In the genomic region with DNA sequence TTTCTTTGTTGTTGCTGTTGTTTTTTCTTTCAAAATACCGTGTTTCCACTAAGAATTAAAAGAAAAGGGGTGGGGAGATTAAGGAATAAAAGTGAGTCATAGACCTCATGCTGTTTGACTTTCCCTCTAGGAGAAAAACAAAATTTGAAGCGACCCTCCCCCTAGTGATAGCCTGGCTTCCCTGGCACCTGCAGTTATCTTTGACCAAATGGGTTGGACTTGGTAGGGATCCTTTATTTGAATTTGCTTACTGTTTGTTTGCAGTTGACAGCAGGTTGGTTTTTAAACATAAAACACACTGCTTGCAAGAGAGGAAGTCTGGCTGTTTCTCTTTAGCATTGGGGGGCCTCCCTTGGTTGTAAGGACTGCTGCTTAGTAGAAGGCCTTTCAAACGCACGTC, we compare ENCODE assay signal across 20 cellular contexts. TPM values are rescaled to one million over a fixed set of nuclear protein-coding genes. Genes with fewer than 3 reads are reported as not detected.
"Had no signal": no experiment of that assay in that cellular context is flagged by ENCODE, and none has a peak within 500 bp of the region (broad histone marks: within the 10 kb centered on the region; RNA-seq: fewer than 3 reads in every experiment).

No MANE protein-coding gene starts in this region.

- H3K9me3 ChIP-seq: gastrocnemius medialis, heart left ventricle, mucosa of descending colon, right atrium auricular region, tibial artery, uterus had no signal

- ATAC-seq: effector memory CD8-positive, alpha-beta T cell; gastrocnemius medialis; heart left ventricle; left lobe of liver; mucosa of descending colon; naive thymus-derived CD4-positive, alpha-beta T cell; stimulated activated naive B cell treated with anti-CD40 and anti-IgM and Interleukin-4, amounts not matched to agents 10 μg/mL and 1 μg/mL and 100 μg/mL, for 72 hours had no signal

- H3K27ac ChIP-seq: gastrocnemius medialis, heart left ventricle, right atrium auricular region, skin epidermis, tibial artery, uterus had no signal

- H3K36me3 ChIP-seq: gastrocnemius medialis, heart left ventricle, right atrium auricular region, tibial artery, uterus had no signal

- DNase-seq: activated CD4-positive, alpha-beta T cell treated with anti-CD3 and anti-CD28 coated beads, Interleukin-2, amount 10 ng/mL, durations not matched to agents 7 days and 5 days; activated CD8-positive, alpha-beta memory T cell treated with anti-CD3 and anti-CD28 coated beads for 24 hours; activated naive CD8-positive, alpha-beta T cell treated with anti-CD3 and anti-CD28 coated beads, Interleukin-2, amount 10 ng/mL, durations not matched to agents 7 days and 5 days; cerebellar nuclear complex; effector memory CD8-positive, alpha-beta T cell; gastrocnemius medialis; heart left ventricle; mucosa of descending colon; naive thymus-derived CD4-positive, alpha-beta T cell; posterior cingulate gyrus; stimulated activated CD4-positive, alpha-beta T cell treated with anti-CD3 and anti-CD28 coated beads, Interleukin-15, amount 100 ng/mL, for 24 hours; stimulated activated CD4-positive, alpha-beta T cell treated with anti-CD3 and anti-CD28 coated beads, Interleukin-4, amount 100 ng/mL, for 1 hour; stimulated activated naive B cell treated with anti-CD40 and anti-IgM and Interleukin-4, amounts not matched to agents 10 μg/mL and 1 μg/mL and 100 μg/mL, for 72 hours; tibial artery; uterus had no signal

- H3K4me1 ChIP-seq: gastrocnemius medialis had no signal

- H3K4me3 ChIP-seq: gastrocnemius medialis, heart left ventricle, mucosa of descending colon, right atrium auricular region, skin epidermis, tibial artery, uterus had no signal

RNA-seq across cellular contexts. Expression of a gene that starts 14.0 kb away (rescaled TPM):
- total RNA-seq: activated CD4-positive, alpha-beta T cell treated with anti-CD3 and anti-CD28 coated beads, Interleukin-2, amount 10 ng/mL, durations not matched to agents 7 days and 5 days; activated naive CD8-positive, alpha-beta T cell treated with anti-CD3 and anti-CD28 coated beads, Interleukin-2, amount 10 ng/mL, durations not matched to agents 7 days and 5 days; epithelial cell of proximal tubule; gastrocnemius medialis; heart left ventricle; left lobe of liver; lung microvascular endothelial cell; mucosa of descending colon; naive thymus-derived CD4-positive, alpha-beta T cell; right atrium auricular region; uterus had no signal
